ENCODE assay signal across 8 cellular contexts in genomic region chr7:43572516-43573049, GRCh38. TPM values are rescaled to one million over a fixed set of nuclear protein-coding genes. Genes with fewer than 3 reads are reported as not detected.
DNase-seq lines count a peak whose midpoint lies in the region; ATAC-seq and TF ChIP-seq lines count a peak whose summit lies in the region.

No MANE protein-coding gene starts in this region.

- H3F3A ChIP-seq in GM23248 (ENCODE audit: insufficient read depth), result peaks cover 35% of the 10 kb centered on the region

- CTCF ChIA-PET in AG04449 (lab: Yijun Ruan, JAX), result interaction anchor here (1.1 to 7.7 kb wide), 6 partner anchors 8 to 266 kb away, joined by 3 to 109 read pairs (median 9); partner anchors contain the start of gene STK17A

- TF ChIP-seq POLR2A in ovary (IDR thresholded peaks at IDR 0.05), result no peak

- no peak for TF ChIP-seq EP300 in ovary (IDR thresholded peaks at IDR 0.05)

- H3K27ac ChIP-seq in GM23248 (peak overlapping the region; percentile 98), ovary (no peak overlapping the region)

- no peaks in the 10 kb centered on the region for H4K20me1 ChIP-seq in GM23248 (ENCODE audit: insufficient read depth)

- H2AFZ ChIP-seq in GM23248, result peak overlapping the region; percentile 64

- 0 to 9% methylated on average over 1 of the region's 1 CpG for WGBS in GM23248 (ENCODE audit: low coverage in 1 of 2, low lambda C conversion rate in 2 of 2, missing lambda C conversion rate in 2 of 2), 2 experiments
- 32 to 43% (median 35%) methylated on average over 1 of the region's 1 CpG for WGBS in ovary, 3 donors

- peak overlapping the region; percentile 78 for H3K9ac ChIP-seq in GM23248

- H3K4me1 ChIP-seq in GM23248 (ENCODE audit: insufficient read depth), result peaks cover 38% of the 10 kb centered on the region
- no peaks in the 10 kb centered on the region for H3K4me1 ChIP-seq in ovary (ENCODE audit: insufficient read depth)

- H3K4me3 ChIP-seq in AG04449 (ENCODE audit: low read depth, low read length) (no peak overlapping the region), GM23248 (peak overlapping the region; percentile 28), ovary (no peak overlapping the region)

- no peaks in the 10 kb centered on the region for H3K27me3 ChIP-seq in GM23248 (replicated peaks; ENCODE audit: insufficient read depth)
- no peaks in the 10 kb centered on the region for H3K27me3 ChIP-seq in ovary

- no peaks in the 10 kb centered on the region for H3K79me2 ChIP-seq in GM23248 (ENCODE audit: insufficient read depth)

- POLR2A ChIA-PET in AG04449 (lab: Yijun Ruan, JAX), result interaction anchor here (0.7 to 1.6 kb wide), 4 partner anchors 10 to 157 kb away, joined by 3 to 13 read pairs (median 5); partner anchors contain the start of genes COA1 and STK17A

- H3K4me2 ChIP-seq in GM23248 (ENCODE audit: unreplicated experiment), result peak overlapping the region; percentile 34

- no peaks in the 10 kb centered on the region for H3K36me3 ChIP-seq in GM23248 (ENCODE audit: low read depth)
- no peaks in the 10 kb centered on the region for H3K36me3 ChIP-seq in ovary

- in situ Hi-C loops in GM23248 (cut with MboI), result loop anchor here (10.0 kb wide), 1 partner anchor 132 kb away; no protein-coding TSS in a partner anchor

- H3K9me2 ChIP-seq in GM23248 (ENCODE audit: insufficient read depth), result no peaks in the 10 kb centered on the region

- H3K9me3 ChIP-seq in GM23248 (ENCODE audit: low read depth) (no peaks in the 10 kb centered on the region), ovary (no peaks in the 10 kb centered on the region)

- ATAC-seq in omental fat pad (ENCODE audit: low FRiP score), result peak; percentile 97

- intact Hi-C loops in ovary (cut with DNase I), result no loop called here

- TF ChIP-seq CTCF in AG04449 (IDR thresholded peaks at IDR 0.05; ENCODE audit: insufficient read depth, low read length, missing control alignments) (no peak), omental fat pad (IDR thresholded peaks at IDR 0.05) (no peak), ovary (IDR thresholded peaks at IDR 0.05) (no peak)

- DNase-seq in AG04449 (ENCODE audit: low read depth, low spot score) (peak; percentile 100), GM23248 (peak; percentile 99), SIG-M5 treated with dmso at 0.1 percent for 504 hours (lab: John Stamatoyannopoulos, UW; ENCODE audit: unreplicated experiment) (peak; percentile 97), dermis microvascular lymphatic vessel endothelial cell (ENCODE audit: low read depth in 2 of 2) (peak; percentile 55 to 84), omental fat pad (ENCODE audit: low spot score) (no peak), ovary (no peak), NCI-H69 (lab: John Stamatoyannopoulos, UW) (no peak), HuH-7.5 (ENCODE audit: low spot score) (no peak)

RNA-seq across cellular contexts. Expression of gene STK17A, which starts 10.3 kb away (rescaled TPM):
- 132 and 137 TPM in 2 replicates for total RNA-seq in GM23248 (2014; rRNA removed; shearing (Covaris generic))
- polyA plus RNA-seq in GM23248 (2016; fragmentation: Nextera tagmentation; extraction: Ambion mirVana), result 102 TPM in 2 replicates
- total RNA-seq in dermis microvascular lymphatic vessel endothelial cell, result 28.4 and 33.5 TPM in 2 replicates
- 10 to 100 TPM; 12.9 to 60.2 (median 15.7) TPM for total RNA-seq in omental fat pad
- total RNA-seq in ovary, result 10 to 100 TPM in 6 of 7 donors, 1 to 10 TPM in 1; 9.9 to 19.9 (median 12.7) TPM
- polyA plus RNA-seq in ovary, result 10 to 100 TPM; 11.1 to 14.9 TPM

Comparison
In these comparisons a context has a peak if more than half of its experiments do, and no peak if none do; other contexts are left out.
1. DNase-seq: peak in AG04449 (single experiment), GM23248 (single experiment), SIG-M5 treated with dmso at 0.1 percent for 504 hours (single experiment) and dermis microvascular lymphatic vessel endothelial cell (2 of 2); none in omental fat pad (single experiment), ovary (0 of 5), NCI-H69 (single experiment) and HuH-7.5 (single experiment).